In the genomic region with DNA sequence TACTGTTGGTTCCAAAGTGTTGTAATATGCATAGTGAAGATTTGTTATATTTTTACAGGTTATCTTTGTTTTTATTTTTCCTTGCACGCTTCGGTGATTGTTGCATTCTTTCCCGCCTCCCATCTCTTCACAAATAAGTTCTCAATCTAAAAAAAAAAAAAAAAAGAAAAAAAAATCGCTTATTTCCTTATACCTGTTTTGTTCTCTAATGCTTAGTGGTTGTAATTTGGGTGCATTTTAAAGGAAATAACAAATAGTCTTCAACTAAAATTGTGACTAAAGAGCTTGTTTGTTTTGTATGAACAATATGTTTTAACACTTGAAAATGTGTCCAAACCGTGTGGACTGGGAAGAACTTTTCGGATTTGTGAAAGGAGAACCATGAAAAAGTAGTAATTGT, we compare ENCODE assay signal across 8 cellular contexts. TPM values are rescaled to one million over a fixed set of nuclear protein-coding genes. Genes with fewer than 3 reads are reported as not detected.
A peak's percentile ranks its signal among the peaks of the same experiment; 100 is the strongest.
DNase-seq lines count a peak whose midpoint lies in the region; ATAC-seq, FAIRE-seq and TF ChIP-seq lines count a peak whose summit lies in the region.

No MANE protein-coding gene starts in this region.

- no peak overlapping the region for H2AFZ ChIP-seq in PC-3 (ENCODE audit: low read length)

- H3K9me2 ChIP-seq in DOHH2 (replicated peaks; ENCODE audit: control insufficient read depth, low read length) (no peaks in the 10 kb centered on the region), PC-3 (replicated peaks; ENCODE audit: low read length) (no peaks in the 10 kb centered on the region)

- peak overlapping the region; percentile 81 for H3K4me2 ChIP-seq in DOHH2 (ENCODE audit: low read length)
- peak overlapping the region; percentile 90 for H3K4me2 ChIP-seq in PC-3 (ENCODE audit: low read length)

- no peak for ATAC-seq in PC-3
- ATAC-seq in pancreas = no peak
- ATAC-seq in GM18873 (IDR thresholded peaks at IDR 0.05; ENCODE audit: low FRiP score, unreplicated experiment) = no peak

- H3K4me1 ChIP-seq in DOHH2 (ENCODE audit: control insufficient read depth, low read length) (peaks cover 39% of the 10 kb centered on the region), PC-3 (ENCODE audit: insufficient read depth, low read length) (peaks cover 37% of the 10 kb centered on the region), pancreas (peaks cover 12 to 41% (median 32%) of the 10 kb centered on the region in 3 donors)

- H3F3A ChIP-seq in DOHH2 (ENCODE audit: control insufficient read depth, insufficient read depth) (no peaks in the 10 kb centered on the region), PC-3 (ENCODE audit: low read length, unreplicated experiment) (no peaks in the 10 kb centered on the region)

- BruUV-seq in PC-3 (replicated peaks; lab: Mats Ljungman, UMichigan) = no TSS peak

- peaks cover 30% of the 10 kb centered on the region for H4K20me1 ChIP-seq in DOHH2 (ENCODE audit: control insufficient read depth, insufficient read depth, low read depth, low read length)
- peaks cover 51% of the 10 kb centered on the region for H4K20me1 ChIP-seq in PC-3 (ENCODE audit: low read length)

- H3K4me3 ChIP-seq in DOHH2 (ENCODE audit: low read length) = peak overlapping the region; percentile 85
- peak overlapping the region; percentile 88 for H3K4me3 ChIP-seq in PC-3 (ENCODE audit: low read length)
- H3K4me3 ChIP-seq in epithelial cell of esophagus (ENCODE audit: low read length) = peak overlapping the region; percentile 93
- H3K4me3 ChIP-seq in pancreas = peak overlapping the region; percentile 86 to 89 (median 86)

- 0 out of 2 replicates have a peak, but pooled peaks cover 2% of the 10 kb centered on the region for H3K9me3 ChIP-seq in DOHH2 (ENCODE audit: control insufficient read depth, insufficient read depth, low read length)
- H3K9me3 ChIP-seq in PC-3 (ENCODE audit: low read length) = no peaks in the 10 kb centered on the region
- H3K9me3 ChIP-seq in pancreas = no peaks in the 10 kb centered on the region

- H3K79me2 ChIP-seq in DOHH2 (ENCODE audit: control insufficient read depth, low read length) = peaks cover 69% of the 10 kb centered on the region
- H3K79me2 ChIP-seq in PC-3 (ENCODE audit: low read length) = peaks cover 63% of the 10 kb centered on the region

- CTCF ChIA-PET in PC-3 (lab: Charles Lee) = no interaction called here

- H3K9ac ChIP-seq in PC-3 (ENCODE audit: low read length) = peak overlapping the region; percentile 97

- TF ChIP-seq CTCF in DOHH2 (IDR thresholded peaks at IDR 0.05; ENCODE audit: low read depth, low read length, poor library complexity, severe bottlenecking) (no peak), PC-3 (conservative IDR thresholded peaks at IDR 0.05; ENCODE audit: low read depth, low read length) (no peak), epithelial cell of esophagus (IDR thresholded peaks at IDR 0.05; ENCODE audit: insufficient read depth, low read depth, low read length, missing control alignments) (no peak), pancreas (IDR thresholded peaks at IDR 0.05) (no peak)

- H3K27ac ChIP-seq in DOHH2 (ENCODE audit: low read depth, low read length) = peak overlapping the region; percentile 89
- H3K27ac ChIP-seq in PC-3 (ENCODE audit: low read length) = 0 out of 2 replicates have a peak overlapping the region, but pooled peaks have one; percentile 90
- H3K27ac ChIP-seq in pancreas = peak overlapping the region in 2 of 4 donors; percentile 96 to 100

- POLR2A ChIA-PET in PC-3 (lab: Charles Lee; ENCODE audit: unreplicated experiment) = no interaction called here

- intact Hi-C loops in PC-3 (cut with micrococcal nuclease) (no loop called here), pancreas (cut with DNase I) (no loop called here)

- peaks cover 60% of the 10 kb centered on the region for H3K36me3 ChIP-seq in DOHH2 (ENCODE audit: control insufficient read depth, low read length)
- H3K36me3 ChIP-seq in PC-3 (ENCODE audit: low read depth, low read length) = 0 out of 2 replicates have a peak, but pooled peaks cover 9% of the 10 kb centered on the region
- no peaks in the 10 kb centered on the region for H3K36me3 ChIP-seq in pancreas

- FAIRE-seq in pancreas (lab: Jason Lieb, UNC) = peak; percentile 76

- no peaks in the 10 kb centered on the region for H3K27me3 ChIP-seq in DOHH2 (ENCODE audit: control insufficient read depth, low read length)
- H3K27me3 ChIP-seq in PC-3 (ENCODE audit: low read length) = no peaks in the 10 kb centered on the region
- no peaks in the 10 kb centered on the region for H3K27me3 ChIP-seq in pancreas

- no peak for DNase-seq in PC-3
- DNase-seq in epithelial cell of esophagus (ENCODE audit: low read depth) = no peak
- DNase-seq in pancreas = no peak
- DNase-seq in HuH-7.5 (ENCODE audit: low spot score) = no peak
- no peak for DNase-seq in NCI-H1092 (lab: John Stamatoyannopoulos, UW)
- DNase-seq in SHP77 treated with DMSO at 0.1 percent for 48 hours (lab: John Stamatoyannopoulos, UW) = no peak

- WGBS in pancreas, 2 donors = 1 to 2% methylated on average over 6 of the region's 6 CpGs

RNA-seq across cellular contexts. Expression of gene CAND1, which starts 1.5 kb away (rescaled TPM):
- total RNA-seq in PC-3 (2014; rRNA removed) (124 and 129 TPM in 2 replicates), pancreas (10 to 100 TPM; 40.2 to 73.8 (median 49.0) TPM)
- 10 to 100 TPM in 1 of 2 donors, 1 to 10 TPM in 1; 9.6 to 22.0 TPM for polyA plus RNA-seq in pancreas
